In the genomic region with DNA sequence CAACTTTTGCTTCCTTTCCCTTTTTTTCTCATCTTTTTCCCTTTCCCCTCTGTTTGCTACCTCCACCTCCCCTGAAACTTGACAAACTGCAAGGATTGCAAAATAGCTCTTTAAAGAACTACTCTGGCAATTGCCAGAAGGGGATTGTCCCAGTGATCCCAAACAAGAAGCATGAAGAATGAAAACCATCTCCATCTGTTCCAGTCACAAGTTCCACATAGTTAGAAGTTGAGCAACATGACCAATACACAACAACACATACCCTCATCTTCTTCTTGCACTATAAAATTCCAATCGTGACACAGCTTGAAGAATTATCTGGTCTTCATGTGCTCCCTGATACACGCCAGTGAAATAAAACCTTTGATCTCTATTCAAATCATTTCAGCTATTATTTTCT, we compare ENCODE assay signal across 19 cellular contexts.
"Had no signal": no experiment of that assay in that cellular context is flagged by ENCODE, and none has a peak within 500 bp of the region (broad histone marks: within the 10 kb centered on the region; RNA-seq: fewer than 3 reads in every experiment).

No MANE protein-coding gene starts in this region.

- H3K27me3 ChIP-seq: cardiac muscle cell, dorsolateral prefrontal cortex, heart left ventricle, pancreas, transverse colon had no signal

- H3K36me3 ChIP-seq: cardiac muscle cell, heart left ventricle, pancreas, transverse colon had no signal

- H3K4me3 ChIP-seq: cardiac muscle cell, dorsolateral prefrontal cortex, heart left ventricle, lung, pancreas, transverse colon had no signal

- H3K27ac ChIP-seq: cardiac muscle cell, dorsolateral prefrontal cortex, heart left ventricle, pancreas, transverse colon had no signal

- ATAC-seq: activated CD8-positive, alpha-beta memory T cell treated with anti-CD3 and anti-CD28 coated beads, Interleukin-2, amount 10 ng/mL, durations not matched to agents 7 days and 5 days; heart left ventricle had no signal

- H3K4me1 ChIP-seq: heart left ventricle, pancreas, transverse colon had no signal

- H3K9me3 ChIP-seq: heart left ventricle, pancreas, transverse colon had no signal

- DNase-seq: activated CD4-positive, alpha-beta T cell treated with anti-CD3 and anti-CD28 coated beads for 1 hour; activated CD4-positive, alpha-beta T cell treated with anti-CD3 and anti-CD28 coated beads, Interleukin-2, amount 50 U/mL, for 48 hours; activated CD8-positive, alpha-beta memory T cell treated with anti-CD3 and anti-CD28 coated beads, Interleukin-2, amount 10 ng/mL, durations not matched to agents 7 days and 5 days; activated naive CD4-positive, alpha-beta T cell treated with anti-CD3 and anti-CD28 coated beads, Interleukin-2, amount 10 ng/mL, durations not matched to agents 7 days and 5 days; activated T-cell treated with anti-CD3 and anti-CD28 coated beads, Interleukin-2, amount 50 U/mL, for 1 hour; dorsolateral prefrontal cortex; endodermal cell; foreskin melanocyte; heart left ventricle; naive B cell; pancreas; retina; small intestine; stimulated activated CD4-positive, alpha-beta T cell treated with anti-CD3 and anti-CD28 coated beads, Interleukin-4, amount 100 ng/mL, for 24 hours; stimulated activated naive CD4-positive, alpha-beta T cell; substantia nigra; transverse colon had no signal
